In genomic region chr20:22369100-22369499, GRCh38 we compare ENCODE assay signal across 31 cellular contexts.
"Had no signal": no experiment of that assay in that cellular context is flagged by ENCODE, and none has a peak within 500 bp of the region (broad histone marks: within the 10 kb centered on the region; RNA-seq: fewer than 3 reads in every experiment).

No MANE protein-coding gene starts in this region.

- H3K4me3 ChIP-seq: esophagus muscularis mucosa, gastrocnemius medialis, heart left ventricle had no signal

- H3K4me3 Mint-ChIP-seq: activated CD4-positive, alpha-beta T cell treated with anti-CD3 and anti-CD28 coated beads for 36 hours; activated CD4-positive, alpha-beta T cell treated with anti-CD3 and anti-CD28 coated beads, Interleukin-2, amount 10 ng/mL, durations not matched to agents 7 days and 5 days; activated CD8-positive, alpha-beta T cell treated with anti-CD3 and anti-CD28 coated beads for 36 hours; activated naive CD8-positive, alpha-beta T cell; activated T-cell treated with anti-CD3 and anti-CD28 coated beads, Interleukin-2, amount 50 U/mL, for 4 hours; activated T-helper 17 cell treated with anti-CD3 and anti-CD28 coated beads, Interleukin-2, amount 50 U/mL, for 72 hours; effector memory CD8-positive, alpha-beta T cell had no signal

- H3K27me3 ChIP-seq: brain microvascular endothelial cell, foreskin keratinocyte, gastrocnemius medialis had no signal

- H3K9me3 Mint-ChIP-seq: activated CD4-positive, alpha-beta T cell treated with anti-CD3 and anti-CD28 coated beads, Interleukin-2, amount 10 ng/mL, durations not matched to agents 7 days and 5 days; activated CD8-positive, alpha-beta T cell treated with anti-CD3 and anti-CD28 coated beads for 36 hours had no signal

- H3K27ac Mint-ChIP-seq: activated CD4-positive, alpha-beta T cell treated with anti-CD3 and anti-CD28 coated beads for 36 hours; activated CD4-positive, alpha-beta T cell treated with anti-CD3 and anti-CD28 coated beads, Interleukin-2, amount 10 ng/mL, durations not matched to agents 7 days and 5 days; activated CD8-positive, alpha-beta T cell treated with anti-CD3 and anti-CD28 coated beads for 36 hours; activated naive CD8-positive, alpha-beta T cell; activated T-helper 17 cell treated with anti-CD3 and anti-CD28 coated beads, Interleukin-2, amount 50 U/mL, for 72 hours; effector memory CD8-positive, alpha-beta T cell had no signal

- H3K27me3 Mint-ChIP-seq: activated CD8-positive, alpha-beta T cell treated with anti-CD3 and anti-CD28 coated beads for 36 hours; activated naive CD8-positive, alpha-beta T cell; activated T-helper 17 cell treated with anti-CD3 and anti-CD28 coated beads, Interleukin-2, amount 50 U/mL, for 72 hours; effector memory CD8-positive, alpha-beta T cell had no signal

- FAIRE-seq: astrocyte, colon had no signal

- H3K4me1 ChIP-seq: esophagus muscularis mucosa, heart left ventricle had no signal

- H3K4me1 Mint-ChIP-seq: activated T-helper 17 cell treated with anti-CD3 and anti-CD28 coated beads, Interleukin-2, amount 50 U/mL, for 72 hours had no signal

- H3K36me3 ChIP-seq: brain microvascular endothelial cell, esophagus muscularis mucosa, gastrocnemius medialis, heart left ventricle had no signal

- DNase-seq: activated CD4-positive, alpha-beta T cell treated with anti-CD3 and anti-CD28 coated beads for 36 hours; activated CD4-positive, alpha-beta T cell treated with anti-CD3 and anti-CD28 coated beads, Interleukin-2, amount 10 ng/mL, durations not matched to agents 7 days and 5 days; activated CD4-positive, alpha-beta T cell treated with anti-CD3 and anti-CD28 coated beads, Interleukin-2, amount 50 U/mL, for 48 hours; activated CD4-positive, CD25-positive, alpha-beta regulatory T cell; activated CD4-positive, CD25-positive, alpha-beta regulatory T cell treated with anti-CD3 and anti-CD28 coated beads, Interleukin-2, amount 50 U/mL, for 72 hours; activated CD8-positive, alpha-beta memory T cell treated with anti-CD3 and anti-CD28 coated beads for 24 hours; activated CD8-positive, alpha-beta T cell treated with anti-CD3 and anti-CD28 coated beads for 36 hours; activated effector memory CD4-positive, alpha-beta T cell treated with Interleukin-2 at 50 U/mL for 16 hours; activated gamma-delta T cell treated with Interleukin-2 at 50 U/mL for 16 hours; activated naive CD4-positive, alpha-beta T cell treated with anti-CD3 and anti-CD28 coated beads, Interleukin-2, amount 50 U/mL, for 16 hours; activated naive CD4-positive, alpha-beta T cell treated with Interleukin-2 at 50 U/mL for 16 hours; activated T-cell treated with anti-CD3 and anti-CD28 coated beads, Interleukin-2, amount 50 U/mL, for 4 hours; amniotic stem cell; anterior cingulate cortex; brain microvascular endothelial cell; caudate nucleus; cortex of kidney; dermis blood vessel endothelial cell; effector CD4-positive, alpha-beta T cell; effector memory CD8-positive, alpha-beta T cell; erythroblast; foreskin keratinocyte; gastrocnemius medialis; glutamatergic neuron; heart left ventricle; T-helper 2 cell had no signal

- H3K27ac ChIP-seq: brain microvascular endothelial cell, esophagus muscularis mucosa, foreskin keratinocyte, gastrocnemius medialis, heart left ventricle had no signal

- H3K9me3 ChIP-seq: esophagus muscularis mucosa, gastrocnemius medialis had no signal

- ATAC-seq: activated CD4-positive, alpha-beta T cell treated with anti-CD3 and anti-CD28 coated beads for 36 hours; activated CD8-positive, alpha-beta T cell treated with anti-CD3 and anti-CD28 coated beads for 36 hours; activated T-cell treated with anti-CD3 and anti-CD28 coated beads, Interleukin-2, amount 50 U/mL, for 4 hours; activated T-helper 17 cell treated with anti-CD3 and anti-CD28 coated beads, Interleukin-2, amount 50 U/mL, for 72 hours; effector memory CD8-positive, alpha-beta T cell; foreskin keratinocyte; gastrocnemius medialis; heart left ventricle had no signal
